ENCODE assay signal across 11 cellular contexts in genomic region chr18:74524097-74524496, GRCh38. TPM values are rescaled to one million over a fixed set of nuclear protein-coding genes. Genes with fewer than 3 reads are reported as not detected.
DNase-seq lines count a peak whose midpoint lies in the region; ATAC-seq, FAIRE-seq and TF ChIP-seq lines count a peak whose summit lies in the region.
"Had no signal": no experiment of that assay in that cellular context is flagged by ENCODE, and none has a peak within 500 bp of the region (broad histone marks: within the 10 kb centered on the region; RNA-seq: fewer than 3 reads in every experiment).

No MANE protein-coding gene starts in this region.

- TF ChIP-seq CTCF in lower lobe of right lung (IDR thresholded peaks at IDR 0.05) (no peak), esophagus muscularis mucosa (IDR thresholded peaks at IDR 0.05) (no peak)

- H3K27me3 Mint-ChIP-seq in stimulated activated naive CD8-positive, alpha-beta T cell treated with anti-CD3 and anti-CD28 coated beads, Interleukin-15, Interleukin-2, amounts not matched to agents 100 ng/mL and 50 ng/mL, for 24 hours, result no peaks in the 10 kb centered on the region
- H3K27me3 Mint-ChIP-seq: T-cell had no signal

- no peak for DNase-seq in stimulated activated naive CD8-positive, alpha-beta T cell treated with anti-CD3 and anti-CD28 coated beads, Interleukin-15, Interleukin-2, amounts not matched to agents 100 U/mL and 50 U/mL, for 24 hours
- peak in 1 of 2 experiments; percentile 46 for DNase-seq in SJSA1 (ENCODE audit: low read depth in 1 of 2, low spot score in 2 of 2)
- DNase-seq in lower lobe of right lung, result no peak
- no peak for DNase-seq in activated naive CD4-positive, alpha-beta T cell treated with Interleukin-2 at 50 U/mL for 16 hours
- no peak for DNase-seq in urothelium cell line (ENCODE audit: low spot score)
- DNase-seq in hypothalamus (lab: John Stamatoyannopoulos, UW), result no peak
- no peak for DNase-seq in esophagus muscularis mucosa (ENCODE audit: extremely low spot score)
- DNase-seq: brain microvascular endothelial cell, T-cell had no signal

- no peaks in the 10 kb centered on the region for H3K4me1 Mint-ChIP-seq in stimulated activated naive CD8-positive, alpha-beta T cell treated with anti-CD3 and anti-CD28 coated beads, Interleukin-15, Interleukin-2, amounts not matched to agents 100 ng/mL and 50 ng/mL, for 24 hours (ENCODE audit: low read depth)
- H3K4me1 Mint-ChIP-seq: T-cell had no signal

- peaks cover 34% of the 10 kb centered on the region for H3K36me3 Mint-ChIP-seq in stimulated activated naive CD8-positive, alpha-beta T cell treated with anti-CD3 and anti-CD28 coated beads, Interleukin-15, Interleukin-2, amounts not matched to agents 100 ng/mL and 50 ng/mL, for 24 hours (ENCODE audit: low read depth)

- H3K9me3 Mint-ChIP-seq in stimulated activated naive CD8-positive, alpha-beta T cell treated with anti-CD3 and anti-CD28 coated beads, Interleukin-15, Interleukin-2, amounts not matched to agents 100 ng/mL and 50 ng/mL, for 24 hours, result no peaks in the 10 kb centered on the region
- H3K9me3 Mint-ChIP-seq: T-cell had no signal

- FAIRE-seq in urothelium cell line (lab: Jason Lieb, UNC), result no peak

- peak overlapping the region; percentile 38 for H3K27ac Mint-ChIP-seq in stimulated activated naive CD8-positive, alpha-beta T cell treated with anti-CD3 and anti-CD28 coated beads, Interleukin-15, Interleukin-2, amounts not matched to agents 100 ng/mL and 50 ng/mL, for 24 hours
- H3K27ac Mint-ChIP-seq: T-cell had no signal

- intact Hi-C loops in lower lobe of right lung (cut with DNase I), result no loop called here
- intact Hi-C loops in esophagus muscularis mucosa (cut with DNase I), result no loop called here

- no peaks in the 10 kb centered on the region for H3K27me3 ChIP-seq in SJSA1 (replicated peaks)
- H3K27me3 ChIP-seq in lower lobe of right lung (ENCODE audit: low read depth), result no peaks in the 10 kb centered on the region
- H3K27me3 ChIP-seq in esophagus muscularis mucosa, result no peaks in the 10 kb centered on the region
- H3K27me3 ChIP-seq: brain microvascular endothelial cell had no signal

- WGBS in esophagus muscularis mucosa, result 60% methylated on average over 5 of the region's 5 CpGs

- H3K36me3 ChIP-seq in SJSA1, result peaks cover 22% of the 10 kb centered on the region
- H3K36me3 ChIP-seq in lower lobe of right lung, result peaks cover 24% of the 10 kb centered on the region
- H3K36me3 ChIP-seq in esophagus muscularis mucosa, result peaks cover 18 to 36% (median 27%) of the 10 kb centered on the region in 4 donors

- 0 out of 2 replicates have a peak overlapping the region, but pooled peaks have one; percentile 13 for H3K27ac ChIP-seq in SJSA1
- peak overlapping the region; percentile 53 for H3K27ac ChIP-seq in lower lobe of right lung
- H3K27ac ChIP-seq in esophagus muscularis mucosa (replicated peaks in 1 of 4), result peak overlapping the region in 2 of 4 donors; percentile 15 to 17
- H3K27ac ChIP-seq: brain microvascular endothelial cell had no signal

- no peak for ATAC-seq in stimulated activated naive CD8-positive, alpha-beta T cell treated with anti-CD3 and anti-CD28 coated beads, Interleukin-15, Interleukin-2, amounts not matched to agents 100 U/mL and 50 U/mL, for 24 hours
- ATAC-seq in lower lobe of right lung, result peak; percentile 34 to 40
- ATAC-seq: T-cell had no signal

- TF ChIP-seq EP300 in esophagus muscularis mucosa (IDR thresholded peaks at IDR 0.05), result no peak

- peaks cover 16% of the 10 kb centered on the region for H3K4me1 ChIP-seq in SJSA1 (replicated peaks)
- peaks cover 6% of the 10 kb centered on the region for H3K4me1 ChIP-seq in lower lobe of right lung
- peaks cover 0 to 10% (median 4%) of the 10 kb centered on the region in 4 donors for H3K4me1 ChIP-seq in esophagus muscularis mucosa

- H3K9me3 ChIP-seq in SJSA1 (replicated peaks) (no peaks in the 10 kb centered on the region), lower lobe of right lung (no peaks in the 10 kb centered on the region), esophagus muscularis mucosa (no peaks in the 10 kb centered on the region)

- TF ChIP-seq POLR2A in esophagus muscularis mucosa (IDR thresholded peaks at IDR 0.05; ENCODE audit: low read depth), result no peak

- H3K4me3 ChIP-seq in SJSA1 (no peak overlapping the region), lower lobe of right lung (no peak overlapping the region), esophagus muscularis mucosa (no peak overlapping the region)

- H3K4me3 Mint-ChIP-seq in stimulated activated naive CD8-positive, alpha-beta T cell treated with anti-CD3 and anti-CD28 coated beads, Interleukin-15, Interleukin-2, amounts not matched to agents 100 ng/mL and 50 ng/mL, for 24 hours, result no peak overlapping the region
- H3K4me3 Mint-ChIP-seq: T-cell had no signal

RNA-seq across cellular contexts. Expression of gene CNDP1, which starts 10.2 kb away (rescaled TPM):
- not detected in 2 replicates for total RNA-seq in SJSA1 (2014; rRNA removed; shearing (Covaris generic))
- total RNA-seq in lower lobe of right lung (not detected), esophagus muscularis mucosa (not detected)
- total RNA-seq: MCF 10A had no signal

RNA-seq across cellular contexts. Expression of gene CNDP2, which starts 27.9 kb away (rescaled TPM):
- total RNA-seq in SJSA1 (2014; rRNA removed; shearing (Covaris generic)), result 40.5 and 48.4 TPM in 2 replicates
- total RNA-seq in lower lobe of right lung (237 TPM), esophagus muscularis mucosa (10 to 100 TPM; 31.1 to 52.5 (median 42.9) TPM)
